23 cellular contexts compared by ENCODE assay signal in genomic region chr2:152450176-152450575, GRCh38.
"Had no signal": no experiment of that assay in that cellular context is flagged by ENCODE, and none has a peak within 500 bp of the region (broad histone marks: within the 10 kb centered on the region; RNA-seq: fewer than 3 reads in every experiment).

No MANE protein-coding gene starts in this region.

- FAIRE-seq: astrocyte had no signal

- H3K4me1 Mint-ChIP-seq: activated CD8-positive, alpha-beta memory T cell treated with anti-CD3 and anti-CD28 coated beads, Interleukin-2, amount 10 ng/mL, durations not matched to agents 7 days and 5 days had no signal

- H3K27me3 Mint-ChIP-seq: brain had no signal

- H3K27ac ChIP-seq: Peyer's patch, SJSA1 had no signal

- DNase-seq: activated CD4-positive, alpha-beta T cell treated with anti-CD3 and anti-CD28 coated beads for 4 hours; activated CD4-positive, alpha-beta T cell treated with anti-CD3 and anti-CD28 coated beads, Interleukin-2, amount 50 U/mL, for 4 hours; activated CD8-positive, alpha-beta memory T cell treated with anti-CD3 and anti-CD28 coated beads, Interleukin-2, amount 10 ng/mL, durations not matched to agents 7 days and 5 days; activated effector memory CD4-positive, alpha-beta T cell treated with anti-CD3 and anti-CD28 coated beads, Interleukin-2, amount 50 U/mL, for 16 hours; activated naive CD4-positive, alpha-beta T cell treated with Interleukin-2 at 50 U/mL for 16 hours; activated naive CD8-positive, alpha-beta T cell treated with anti-CD3 and anti-CD28 coated beads, Interleukin-2, amount 50 U/mL, for 24 hours; activated T-cell treated with anti-CD3 and anti-CD28 coated beads, Interleukin-2, amount 50 U/mL, for 4 hours; amniotic stem cell; Kasumi-1; NCI-H1048; NCI-H146; NCI-H187 treated with DMSO at 0.1 percent for 48 hours; NCI-H2081 treated with DMSO at 0.1 percent for 48 hours; NCI-H446; NCI-H524; Peyer's patch; SHP77; SW 1271 had no signal

- H3K4me3 Mint-ChIP-seq: activated CD8-positive, alpha-beta memory T cell treated with anti-CD3 and anti-CD28 coated beads, Interleukin-2, amount 10 ng/mL, durations not matched to agents 7 days and 5 days; activated naive CD8-positive, alpha-beta T cell treated with anti-CD3 and anti-CD28 coated beads, Interleukin-2, amount 50 U/mL, for 24 hours; activated T-cell treated with anti-CD3 and anti-CD28 coated beads, Interleukin-2, amount 50 U/mL, for 4 hours; T-helper 1 cell treated with Interleukin-12 subunit alpha and Interleukin-12 subunit beta and Interleukin-4 antibody, amounts not matched to agents 30 μg/mL and 1 μg/mL, for 36 hours had no signal

- H3K9me3 Mint-ChIP-seq: activated naive CD4-positive, alpha-beta T cell treated with anti-CD3 and anti-CD28 coated beads, Interleukin-2, amount 50 U/mL, for 72 hours; activated naive CD8-positive, alpha-beta T cell treated with anti-CD3 and anti-CD28 coated beads, Interleukin-2, amount 50 U/mL, for 24 hours; activated T-cell treated with anti-CD3 and anti-CD28 coated beads, Interleukin-2, amount 50 U/mL, for 4 hours; T-helper 1 cell treated with Interleukin-12 subunit alpha and Interleukin-12 subunit beta and Interleukin-4 antibody, amounts not matched to agents 30 μg/mL and 1 μg/mL, for 36 hours had no signal

- H3K27ac Mint-ChIP-seq: activated CD8-positive, alpha-beta memory T cell treated with anti-CD3 and anti-CD28 coated beads, Interleukin-2, amount 10 ng/mL, durations not matched to agents 7 days and 5 days; activated naive CD4-positive, alpha-beta T cell treated with anti-CD3 and anti-CD28 coated beads, Interleukin-2, amount 50 U/mL, for 72 hours; activated naive CD8-positive, alpha-beta T cell treated with anti-CD3 and anti-CD28 coated beads, Interleukin-2, amount 50 U/mL, for 24 hours; T-helper 1 cell treated with Interleukin-12 subunit alpha and Interleukin-12 subunit beta and Interleukin-4 antibody, amounts not matched to agents 30 μg/mL and 1 μg/mL, for 36 hours had no signal

- H3K36me3 Mint-ChIP-seq: activated CD8-positive, alpha-beta memory T cell treated with anti-CD3 and anti-CD28 coated beads, Interleukin-2, amount 10 ng/mL, durations not matched to agents 7 days and 5 days had no signal
